ENCODE assay signal across 21 cellular contexts in the genomic region with DNA sequence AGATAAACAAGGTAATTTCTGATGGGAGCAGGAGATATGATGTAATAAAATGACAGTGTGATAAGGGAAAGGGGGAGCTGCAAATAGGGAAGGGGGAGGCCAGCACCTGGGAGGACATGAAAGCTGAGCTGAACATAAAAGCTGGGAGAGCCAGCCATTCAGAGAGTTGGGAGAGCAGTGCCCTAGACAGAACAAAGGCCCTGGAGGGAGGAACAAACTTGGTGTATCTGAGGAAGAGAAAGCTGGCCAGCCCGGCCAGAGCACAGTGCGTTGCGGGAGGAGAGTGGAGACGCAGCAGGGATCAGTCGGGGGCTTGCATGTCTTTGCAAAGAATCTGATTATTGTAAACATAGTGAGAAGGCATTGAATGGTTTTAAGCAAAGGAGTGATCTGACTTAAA.
DNase-seq lines count a peak whose midpoint lies in the region; ATAC-seq and TF ChIP-seq lines count a peak whose summit lies in the region.
"Had no signal": no experiment of that assay in that cellular context is flagged by ENCODE, and none has a peak within 500 bp of the region (broad histone marks: within the 10 kb centered on the region; RNA-seq: fewer than 3 reads in every experiment).

No MANE protein-coding gene starts in this region.

- no peak overlapping the region for H3K9ac ChIP-seq in mesendoderm (ENCODE audit: low read length)

- peak overlapping the region; percentile 52 for H3K56ac ChIP-seq in mesendoderm (ENCODE audit: low read length)

- H3K36me3 ChIP-seq in cardiac muscle cell (no peaks in the 10 kb centered on the region), heart left ventricle (peaks cover 0 to 8% (median 0%) of the 10 kb centered on the region in 9 donors), mesendoderm (ENCODE audit: control insufficient read depth, insufficient read depth, low read length) (no peaks in the 10 kb centered on the region), left lung (peaks cover 0 to 3% of the 10 kb centered on the region in 2 donors)

- no peak overlapping the region for H2BK5ac ChIP-seq in mesendoderm (ENCODE audit: low read length)

- peaks cover 3% of the 10 kb centered on the region for H3K79me1 ChIP-seq in mesendoderm (ENCODE audit: low read length)

- H4K5ac ChIP-seq in mesendoderm (ENCODE audit: low read length): no peak overlapping the region

- H3K9me3 ChIP-seq in cardiac muscle cell (ENCODE audit: low read depth) (no peaks in the 10 kb centered on the region), heart left ventricle (no peaks in the 10 kb centered on the region), left lung (no peaks in the 10 kb centered on the region)
- H3K9me3 ChIP-seq: mucosa of descending colon, sigmoid colon had no signal

- H2AK5ac ChIP-seq in mesendoderm (ENCODE audit: low read length): no peak overlapping the region

- H3K79me2 ChIP-seq in mesendoderm (ENCODE audit: control insufficient read depth, insufficient read depth, low read length): no peaks in the 10 kb centered on the region

- DNase-seq in cardiac muscle cell (ENCODE audit: low read depth in 1 of 2, low spot score in 1 of 2) (no peak), heart left ventricle (no peak), dorsolateral prefrontal cortex (no peak), mesendoderm (peak; percentile 67), NCI-H2171 treated with DMSO at 0.1 percent for 48 hours (lab: John Stamatoyannopoulos, UW) (no peak), hypothalamus (lab: John Stamatoyannopoulos, UW) (no peak), left lung (no peak)
- DNase-seq: activated CD4-positive, alpha-beta T cell treated with anti-CD3 and anti-CD28 coated beads for 4 hours; activated CD8-positive, alpha-beta memory T cell treated with anti-CD3 and anti-CD28 coated beads, Interleukin-2, amount 50 U/mL, for 48 hours; activated naive CD4-positive, alpha-beta T cell treated with Interleukin-2 at 50 U/mL for 16 hours; CD8-positive, alpha-beta memory T cell; cortex of kidney; kidney glomerular epithelial cell; mucosa of descending colon; NCI-H187; NCI-H748 treated with DMSO at 0.1 percent for 48 hours; occipital lobe; sigmoid colon had no signal

- H3K27ac ChIP-seq in cardiac muscle cell (peak overlapping the region; percentile 15), heart left ventricle (no peak overlapping the region), dorsolateral prefrontal cortex (peak overlapping the region in 32 of 59 donors; percentile 6 to 69 (median 36)), mesendoderm (ENCODE audit: low read depth, low read length) (no peak overlapping the region), left lung (no peak overlapping the region)
- H3K27ac ChIP-seq: sigmoid colon, SK-N-MC had no signal

- H3K4me2 ChIP-seq in mesendoderm (ENCODE audit: low read length): no peak overlapping the region

- no peaks in the 10 kb centered on the region for H3K27me3 ChIP-seq in cardiac muscle cell
- no peaks in the 10 kb centered on the region for H3K27me3 ChIP-seq in heart left ventricle
- no peaks in the 10 kb centered on the region for H3K27me3 ChIP-seq in dorsolateral prefrontal cortex
- no peaks in the 10 kb centered on the region for H3K27me3 ChIP-seq in mesendoderm (ENCODE audit: insufficient read depth, low read length, poor library complexity)
- no peaks in the 10 kb centered on the region for H3K27me3 ChIP-seq in left lung
- H3K27me3 ChIP-seq: sigmoid colon had no signal

- H4K8ac ChIP-seq in mesendoderm (ENCODE audit: low read depth, low read length): no peak overlapping the region

- peak overlapping the region; percentile 41 for H3K18ac ChIP-seq in mesendoderm (ENCODE audit: low read length)

- H3K4me1 ChIP-seq in cardiac muscle cell (ENCODE audit: low read depth) (peaks cover 19% of the 10 kb centered on the region), heart left ventricle (peaks cover 0 to 26% (median 6%) of the 10 kb centered on the region in 12 donors), mesendoderm (ENCODE audit: control insufficient read depth, low read depth, low read length) (peaks cover 2% of the 10 kb centered on the region), left lung (peaks cover 0 to 6% of the 10 kb centered on the region in 2 donors)

- WGBS in heart left ventricle, 4 donors: 95 to 97% (median 96%) methylated on average over 5 of the region's 5 CpGs
- whole genome bisulfite sequencing in mesendoderm (ENCODE audit: extremely low coverage, insufficient coverage, low lambda C conversion rate): no CpG with 5 or more reads among the region's 5 CpGs

- H3K4me3 ChIP-seq in cardiac muscle cell (no peak overlapping the region), heart left ventricle (no peak overlapping the region), dorsolateral prefrontal cortex (no peak overlapping the region), mesendoderm (ENCODE audit: low read length) (no peak overlapping the region), left lung (no peak overlapping the region)
- H3K4me3 ChIP-seq: mucosa of descending colon, sigmoid colon, SK-N-MC had no signal

- no peak overlapping the region for H3K4ac ChIP-seq in mesendoderm (ENCODE audit: low read depth, low read length)

- no peak for TF ChIP-seq CTCF in cardiac muscle cell (IDR thresholded peaks at IDR 0.05; ENCODE audit: low read depth, low read length)
- TF ChIP-seq CTCF in heart left ventricle (IDR thresholded peaks at IDR 0.05): no peak
- no peak for TF ChIP-seq CTCF in dorsolateral prefrontal cortex (IDR thresholded peaks at IDR 0.05 in 54 of 56, conservative IDR thresholded peaks at IDR 0.05 in 2 of 56; ENCODE audit: low read depth in 1 of 56, partially characterized antibody in 56 of 56)
- TF ChIP-seq CTCF in left lung (IDR thresholded peaks at IDR 0.05): no peak

- H2BK120ac ChIP-seq in mesendoderm (ENCODE audit: low read depth, low read length): no peak overlapping the region

- H2BK15ac ChIP-seq in mesendoderm (replicated peaks; ENCODE audit: low read depth): no peak overlapping the region

- ATAC-seq in heart left ventricle (no peak), left lung (no peak), HG03039 (IDR thresholded peaks at IDR 0.05; ENCODE audit: unreplicated experiment) (no peak)
- ATAC-seq: HepG2, mucosa of descending colon had no signal

- TF ChIP-seq POLR2A in heart left ventricle (IDR thresholded peaks at IDR 0.05): no peak

- intact Hi-C loops in heart left ventricle (cut with DNase I) (no loop called here), dorsolateral prefrontal cortex (cut with DNase I) (no loop called here), left lung (cut with DNase I) (no loop called here)

- H3K23ac ChIP-seq in mesendoderm (ENCODE audit: low read length): no peak overlapping the region

Comparison
In these comparisons a context has a peak if more than half of its experiments do, and no peak if none do; other contexts are left out.
1. H3K27ac ChIP-seq: peak in cardiac muscle cell (single experiment) and dorsolateral prefrontal cortex (32 of 59); none in heart left ventricle (0 of 12), mesendoderm (single experiment) and left lung (0 of 2).